8 cellular contexts compared by ENCODE assay signal in the genomic region with DNA sequence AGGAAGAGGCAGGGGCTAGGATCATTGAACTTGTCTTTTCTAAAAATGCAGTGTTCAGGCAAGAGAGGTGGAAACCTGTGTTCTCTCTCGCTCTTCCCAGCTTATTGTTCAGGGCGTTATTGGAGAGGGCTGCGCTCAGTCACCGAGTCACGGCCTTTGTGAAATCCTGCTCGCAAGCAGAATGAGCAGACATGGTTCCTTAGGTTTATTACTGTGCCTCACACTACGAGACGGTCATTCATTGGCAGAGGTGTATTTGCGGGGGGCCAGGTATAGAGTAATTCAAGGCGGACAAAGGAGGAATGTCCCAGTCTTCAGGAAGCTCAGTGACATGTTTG. TPM values are rescaled to one million over a fixed set of nuclear protein-coding genes. Genes with fewer than 3 reads are reported as not detected.
DNase-seq lines count a peak whose midpoint lies in the region; ATAC-seq and TF ChIP-seq lines count a peak whose summit lies in the region.

No MANE protein-coding gene starts in this region.

- intact Hi-C loops in heart left ventricle (cut with DNase I) (no loop called here), cardiac septum (cut with DNase I) (loop anchor here (10.0 kb wide), 1 partner anchor 851 kb away; no protein-coding TSS in a partner anchor), left cardiac atrium (cut with DNase I) (no loop called here), gastrocnemius medialis (cut with DNase I; ENCODE audit: low total_unique reads) (no loop called here)

- H3K4me1 ChIP-seq in heart left ventricle (peaks cover 0 to 22% (median 10%) of the 10 kb centered on the region in 12 donors), gastrocnemius medialis (peaks cover 7 to 13% of the 10 kb centered on the region in 2 donors)

- no peaks in the 10 kb centered on the region for H3K9me3 Mint-ChIP-seq in T-helper 2 cell treated with Interferon-gamma antibody and Interleukin-4, amounts not matched to agents 5 μg/mL and 100 μg/mL, for 36 hours

- no peak for TF ChIP-seq POLR2A in heart left ventricle (IDR thresholded peaks at IDR 0.05)
- no peak for TF ChIP-seq POLR2A in gastrocnemius medialis (IDR thresholded peaks at IDR 0.05)

- in situ Hi-C loops in gastrocnemius medialis (cut with MboI; ENCODE audit: low sequenced_read_pairs in 4 of 4): loop anchor here in 3 of 4 donors (25.0 kb wide), 1 partner anchor 858 kb away; no protein-coding TSS in a partner anchor

- WGBS in heart left ventricle, 4 donors: 10 to 12% (median 11%) methylated on average over 10 of the region's 10 CpGs

- H3K36me3 ChIP-seq in heart left ventricle (peaks cover 0 to 39% (median 31%) of the 10 kb centered on the region in 9 donors), gastrocnemius medialis (peaks cover 0 to 18% of the 10 kb centered on the region in 2 donors)

- H3K27ac Mint-ChIP-seq in T-helper 2 cell treated with Interferon-gamma antibody and Interleukin-4, amounts not matched to agents 5 μg/mL and 100 μg/mL, for 36 hours: peak overlapping the region; percentile 50

- H3K4me3 ChIP-seq in heart left ventricle: peak overlapping the region; percentile 66 to 97 (median 84)
- H3K4me3 ChIP-seq in gastrocnemius medialis: peak overlapping the region; percentile 70 to 97 (median 94)

- DNase-seq in heart left ventricle: no peak
- DNase-seq in cardiac septum (ENCODE audit: low spot score): no peak
- no peak for DNase-seq in T-helper 2 cell treated with Interferon-gamma antibody and Interleukin-4, amounts not matched to agents 5 μg/mL and 100 μg/mL, for 36 hours (ENCODE audit: low spot score)
- DNase-seq in left cardiac atrium: no peak
- no peak for DNase-seq in gastrocnemius medialis
- no peak for DNase-seq in NCI-H1417 treated with DMSO at 0.1 percent for 48 hours (lab: John Stamatoyannopoulos, UW)
- DNase-seq in DMS153 (lab: John Stamatoyannopoulos, UW): no peak
- no peak for DNase-seq in mucosa of gallbladder (ENCODE audit: low spot score)

- peak overlapping the region; percentile 93 for H3K4me3 Mint-ChIP-seq in T-helper 2 cell treated with Interferon-gamma antibody and Interleukin-4, amounts not matched to agents 5 μg/mL and 100 μg/mL, for 36 hours

- ATAC-seq in heart left ventricle (peak in 1 of 4 donors; percentile 16), left cardiac atrium (peak; percentile 9 to 31), gastrocnemius medialis (peak in 1 of 2 donors; percentile 10)

- no peaks in the 10 kb centered on the region for H3K9me3 ChIP-seq in heart left ventricle
- H3K9me3 ChIP-seq in gastrocnemius medialis: no peaks in the 10 kb centered on the region

- H3K4me1 Mint-ChIP-seq in T-helper 2 cell treated with Interferon-gamma antibody and Interleukin-4, amounts not matched to agents 5 μg/mL and 100 μg/mL, for 36 hours (ENCODE audit: low read depth): peaks cover 12% of the 10 kb centered on the region

- peaks cover 28% of the 10 kb centered on the region for H3K36me3 Mint-ChIP-seq in T-helper 2 cell treated with Interferon-gamma antibody and Interleukin-4, amounts not matched to agents 5 μg/mL and 100 μg/mL, for 36 hours (ENCODE audit: low read depth)

- no peaks in the 10 kb centered on the region for H3K27me3 Mint-ChIP-seq in T-helper 2 cell treated with Interferon-gamma antibody and Interleukin-4, amounts not matched to agents 5 μg/mL and 100 μg/mL, for 36 hours (ENCODE audit: low read depth)

- TF ChIP-seq CTCF in heart left ventricle (IDR thresholded peaks at IDR 0.05) (no peak), gastrocnemius medialis (IDR thresholded peaks at IDR 0.05 in 4 of 5, conservative IDR thresholded peaks at IDR 0.05 in 1 of 5) (no peak)

- no peaks in the 10 kb centered on the region for H3K27me3 ChIP-seq in heart left ventricle
- no peaks in the 10 kb centered on the region for H3K27me3 ChIP-seq in gastrocnemius medialis

- H3K27ac ChIP-seq in heart left ventricle (peak overlapping the region; percentile 51 to 90 (median 84)), gastrocnemius medialis (peak overlapping the region; percentile 82 to 90 (median 86))

RNA-seq across cellular contexts. Expression of a gene that starts 0.6 kb away (rescaled TPM):
- total RNA-seq in heart left ventricle: 10 to 100 TPM in 5 of 9 donors, 1 to 10 TPM in 4; 7.4 to 15.2 (median 11.4) TPM
- 10 to 100 TPM; 15.1 TPM for polyA plus RNA-seq in heart left ventricle
- total RNA-seq in cardiac septum: 15.4 TPM
- 10 to 100 TPM; 12.9 to 19.7 TPM for total RNA-seq in left cardiac atrium
- 10 to 100 TPM in 3 of 4 donors, 1 to 10 TPM in 1; 6.1 to 22.1 (median 13.4) TPM for total RNA-seq in gastrocnemius medialis
- total RNA-seq in mucosa of gallbladder: 22.6 TPM

RNA-seq across cellular contexts. Expression of a gene that starts 37.8 kb away (rescaled TPM):
- total RNA-seq in heart left ventricle: 10 to 100 TPM in 2 of 9 donors, 1 to 10 TPM in 7; 1.9 to 22.0 (median 4.8) TPM
- 10 to 100 TPM in 1 of 2 donors, 1 to 10 TPM in 1; 1.1 to 10.6 TPM for polyA plus RNA-seq in heart left ventricle
- total RNA-seq in cardiac septum: 6.8 TPM
- 10 to 100 TPM in 1 of 2 donors, 1 to 10 TPM in 1; 6.0 to 12.1 TPM for total RNA-seq in left cardiac atrium
- 1 to 10 TPM; 1.8 to 4.1 (median 2.3) TPM for total RNA-seq in gastrocnemius medialis
- total RNA-seq in mucosa of gallbladder: 27.1 TPM

RNA-seq across cellular contexts. Expression of a gene that starts 39.3 kb away (rescaled TPM):
- total RNA-seq in heart left ventricle (not detected), cardiac septum (not detected), left cardiac atrium (not detected), gastrocnemius medialis (not detected), mucosa of gallbladder (not detected)
- polyA plus RNA-seq in heart left ventricle: under 1 TPM in 1 of 2 donors, not detected in 1; 0.15 TPM
